26 cellular contexts compared by ENCODE assay signal in genomic region chr4:56876264-56876663, GRCh38. TPM values are rescaled to one million over a fixed set of nuclear protein-coding genes. Genes with fewer than 3 reads are reported as not detected.
DNase-seq lines count a peak whose midpoint lies in the region; ATAC-seq and TF ChIP-seq lines count a peak whose summit lies in the region.
"Had no signal": no experiment of that assay in that cellular context is flagged by ENCODE, and none has a peak within 500 bp of the region (broad histone marks: within the 10 kb centered on the region; RNA-seq: fewer than 3 reads in every experiment).

No MANE protein-coding gene starts in this region.

- CTCF ChIA-PET in OCI-LY7 (lab: Charles Lee; ENCODE audit: unreplicated experiment) (no interaction called here), PC-3 (lab: Charles Lee) (no interaction called here)

- H3K27me3 ChIP-seq in PC-3 (ENCODE audit: low read length): no peaks in the 10 kb centered on the region
- H3K27me3 ChIP-seq: BE2C, BLaER1 had no signal

- no peak overlapping the region for H3K27ac Mint-ChIP-seq in chondrocyte (ENCODE audit: unreplicated experiment)
- H3K27ac Mint-ChIP-seq: CD4-positive, alpha-beta memory T cell; CD4-positive, CD25-positive, alpha-beta regulatory T cell; CD8-positive, alpha-beta memory T cell had no signal

- intact Hi-C loops in OCI-LY7 (cut with micrococcal nuclease; ENCODE audit: unreplicated experiment) (no loop called here), head of caudate nucleus (cut with DNase I) (no loop called here), PC-3 (cut with micrococcal nuclease) (no loop called here)

- H3K9me2 ChIP-seq in OCI-LY7 (ENCODE audit: insufficient read depth, low read length) (no peaks in the 10 kb centered on the region), PC-3 (replicated peaks; ENCODE audit: low read length) (no peaks in the 10 kb centered on the region)

- H3K27ac ChIP-seq in OCI-LY7 (ENCODE audit: low read depth, low read length, poor library complexity, severe bottlenecking) (peak overlapping the region; percentile 35), PC-3 (ENCODE audit: low read length) (no peak overlapping the region)
- H3K27ac ChIP-seq: BLaER1 had no signal

- no peaks in the 10 kb centered on the region for H3K36me3 ChIP-seq in OCI-LY7 (ENCODE audit: insufficient read depth, low read length)
- no peaks in the 10 kb centered on the region for H3K36me3 ChIP-seq in PC-3 (ENCODE audit: low read depth, low read length)
- H3K36me3 ChIP-seq: BE2C, BLaER1 had no signal

- H3K79me2 ChIP-seq in OCI-LY7 (ENCODE audit: insufficient read depth, low read depth, low read length) (no peaks in the 10 kb centered on the region), PC-3 (ENCODE audit: low read length) (no peaks in the 10 kb centered on the region)

- H3K4me1 ChIP-seq in OCI-LY7 (ENCODE audit: insufficient read depth, low read length, poor library complexity, severe bottlenecking) (peaks cover 18% of the 10 kb centered on the region), PC-3 (ENCODE audit: insufficient read depth, low read length) (no peaks in the 10 kb centered on the region)
- H3K4me1 ChIP-seq: BE2C had no signal

- H3K4me3 ChIP-seq in OCI-LY7 (ENCODE audit: low read depth, low read length, poor library complexity, severe bottlenecking) (no peak overlapping the region), PC-3 (ENCODE audit: low read length) (no peak overlapping the region)
- H3K4me3 ChIP-seq: BLaER1, GM12878 had no signal

- TF ChIP-seq CTCF in OCI-LY7 (conservative IDR thresholded peaks at IDR 0.05; ENCODE audit: low read length): no peak
- no peak for TF ChIP-seq CTCF in chondrocyte (IDR thresholded peaks at IDR 0.05)
- TF ChIP-seq CTCF in PC-3 (conservative IDR thresholded peaks at IDR 0.05; ENCODE audit: low read depth, low read length): no peak

- BruUV-seq in OCI-LY7 (replicated peaks; lab: Mats Ljungman, UMichigan): no TSS peak
- BruUV-seq in PC-3 (replicated peaks; lab: Mats Ljungman, UMichigan): no TSS peak

- H3K4me1 Mint-ChIP-seq in chondrocyte (ENCODE audit: low read depth): peaks cover 4% of the 10 kb centered on the region

- H3K27me3 Mint-ChIP-seq in chondrocyte (ENCODE audit: low read depth): peaks cover 2% of the 10 kb centered on the region

- POLR2A ChIA-PET in OCI-LY7 (lab: Charles Lee): interaction anchor here (0.6 to 1.3 kb wide), 5 partner anchors 9 to 1163 kb away, joined by 3 to 6 read pairs (median 5); no protein-coding TSS in a partner anchor
- POLR2A ChIA-PET in PC-3 (lab: Charles Lee; ENCODE audit: unreplicated experiment): no interaction called here

- H3K4me2 ChIP-seq in OCI-LY7 (ENCODE audit: low read length): no peak overlapping the region
- H3K4me2 ChIP-seq in PC-3 (ENCODE audit: low read length): no peak overlapping the region
- H3K4me2 ChIP-seq: BLaER1 had no signal

- no peak overlapping the region for H3K4me3 Mint-ChIP-seq in chondrocyte (ENCODE audit: unreplicated experiment)
- H3K4me3 Mint-ChIP-seq: CD14-positive monocyte; CD4-positive, alpha-beta memory T cell; CD4-positive, CD25-positive, alpha-beta regulatory T cell; CD8-positive, alpha-beta memory T cell had no signal

- H2AFZ ChIP-seq in OCI-LY7 (ENCODE audit: low read length): no peak overlapping the region
- H2AFZ ChIP-seq in PC-3 (ENCODE audit: low read length): no peak overlapping the region

- no peak for ATAC-seq in PC-3
- ATAC-seq: GM12878 had no signal

- no peaks in the 10 kb centered on the region for H3F3A ChIP-seq in PC-3 (ENCODE audit: low read length, unreplicated experiment)

- DNase-seq in OCI-LY7 (ENCODE audit: low spot score) (no peak), chondrocyte (ENCODE audit: low spot score) (peak; percentile 6), head of caudate nucleus (no peak), PC-3 (no peak), NCI-H345 treated with DMSO at 0.1 percent for 48 hours (lab: John Stamatoyannopoulos, UW; ENCODE audit: unreplicated experiment) (no peak)
- DNase-seq: 8988T; ACHN; BE2C; C1 segment of cervical spinal cord; CD4-positive, alpha-beta memory T cell; CD4-positive, CD25-positive, alpha-beta regulatory T cell; CD8-positive, alpha-beta memory T cell; COR-L47; DMS 273 treated with DMSO at 0.1 percent for 48 hours; DMS153; DMS53; DMS79; DND-41; EL; GDM1 had no signal

- H4K20me1 ChIP-seq in OCI-LY7 (ENCODE audit: insufficient read depth, low read length) (no peaks in the 10 kb centered on the region), PC-3 (ENCODE audit: low read length) (no peaks in the 10 kb centered on the region)
- H4K20me1 ChIP-seq: BLaER1 had no signal

- H3K9me3 ChIP-seq in OCI-LY7 (ENCODE audit: low read length) (no peaks in the 10 kb centered on the region), PC-3 (ENCODE audit: low read length) (no peaks in the 10 kb centered on the region)
- H3K9me3 ChIP-seq: BE2C, BLaER1 had no signal

- H3K9ac ChIP-seq in PC-3 (ENCODE audit: low read length): no peak overlapping the region
- H3K9ac ChIP-seq: BLaER1 had no signal

- H3K9me3 Mint-ChIP-seq in chondrocyte (ENCODE audit: low read depth): no peaks in the 10 kb centered on the region
- H3K9me3 Mint-ChIP-seq: CD14-positive monocyte; CD4-positive, alpha-beta memory T cell; CD8-positive, alpha-beta memory T cell had no signal

- H3K36me3 Mint-ChIP-seq in chondrocyte (ENCODE audit: low read depth): no peaks in the 10 kb centered on the region
- H3K36me3 Mint-ChIP-seq: CD14-positive monocyte; CD4-positive, alpha-beta memory T cell; CD4-positive, CD25-positive, alpha-beta regulatory T cell; CD8-positive, alpha-beta memory T cell had no signal

RNA-seq across cellular contexts. Expression of gene REST, which starts 31.4 kb away (rescaled TPM):
- 26.7 and 27.3 TPM in 2 replicates for total RNA-seq in OCI-LY7 (2014; rRNA removed; shearing (Covaris generic))
- 39.2 and 41.8 TPM in 2 replicates for total RNA-seq in OCI-LY7 (2022)
- 51.4 to 57.4 TPM (median 54.5 TPM) in 3 replicates for total RNA-seq in chondrocyte
- 21.7 and 22.4 TPM in 2 replicates for total RNA-seq in PC-3 (2014; rRNA removed)

RNA-seq across cellular contexts. Expression of gene SPINK2, which starts 54.8 kb away (rescaled TPM):
- total RNA-seq in OCI-LY7 (2014; rRNA removed; shearing (Covaris generic)): 9.5 and 15.1 TPM in 2 replicates
- 3.0 and 5.2 TPM in 2 replicates for total RNA-seq in OCI-LY7 (2022)
- total RNA-seq in chondrocyte: not detected in 3 replicates
- not detected in 2 replicates for total RNA-seq in PC-3 (2014; rRNA removed)
- total RNA-seq: A673, Daoy, G401 had no signal
